29 cellular contexts compared by ENCODE assay signal in the genomic region with DNA sequence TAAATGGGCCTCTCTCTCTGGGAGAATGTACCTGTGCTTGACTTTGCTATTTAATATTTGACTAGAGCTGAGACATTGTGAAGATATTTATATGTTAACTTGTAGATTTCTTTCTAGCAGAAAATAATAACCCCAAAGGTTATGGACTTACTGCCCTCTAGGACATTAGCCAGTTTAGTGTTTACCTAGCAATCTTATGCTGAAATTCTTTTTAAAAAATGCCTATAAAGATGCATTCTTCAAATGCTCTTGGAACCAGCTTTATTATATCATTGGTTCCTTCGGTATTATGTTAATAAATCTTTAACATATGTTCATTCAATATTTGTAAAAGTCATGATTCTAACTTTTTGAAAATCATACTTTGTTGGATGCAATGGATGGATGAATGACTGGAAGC. TPM values are rescaled to one million over a fixed set of nuclear protein-coding genes. Genes with fewer than 3 reads are reported as not detected.
"Had no signal": no experiment of that assay in that cellular context is flagged by ENCODE, and none has a peak within 500 bp of the region (broad histone marks: within the 10 kb centered on the region; RNA-seq: fewer than 3 reads in every experiment).

No MANE protein-coding gene starts in this region.

- H3K36me3 ChIP-seq: stomach, suprapubic skin, thoracic aorta, thyroid gland, tibial artery, tibial nerve, transverse colon, upper lobe of left lung, upper lobe of right lung, uterus, vagina had no signal

- ATAC-seq: stimulated activated effector memory CD8-positive, alpha-beta T cell treated with anti-CD3 and anti-CD28 coated beads, Interleukin-12 subunit alpha, Interleukin-12 subunit beta, amount 100 ng/mL, for 72 hours; stimulated activated memory B cell treated with anti-CD40 and anti-IgM and Interleukin-4, amounts not matched to agents 10 μg/mL and 1 μg/mL and 100 μg/mL, for 72 hours; stimulated activated naive B cell treated with anti-CD40 and anti-IgM and Interleukin-4, amounts not matched to agents 10 μg/mL and 1 μg/mL and 100 μg/mL, for 72 hours; stimulated activated naive CD8-positive, alpha-beta T cell treated with anti-CD3 and anti-CD28 coated beads, Interleukin-15, amount 100 ng/mL, for 72 hours; stimulated activated naive CD8-positive, alpha-beta T cell treated with anti-CD3 and anti-CD28 coated beads, Interleukin-15, Interleukin-2, amounts not matched to agents 100 U/mL and 50 U/mL, for 24 hours; upper lobe of right lung had no signal

- H3K4me3 ChIP-seq: stomach, suprapubic skin, testis, thoracic aorta, thyroid gland, tibial artery, tibial nerve, transverse colon, upper lobe of left lung, upper lobe of right lung, uterus, vagina had no signal

- H3K27me3 ChIP-seq: stomach, suprapubic skin, testis, thyroid gland, tibial artery, tibial nerve, transverse colon, upper lobe of left lung, upper lobe of right lung, uterus, vagina had no signal

- H3K9me3 ChIP-seq: stomach, suprapubic skin, testis, thoracic aorta, thyroid gland, tibial artery, tibial nerve, transverse colon, upper lobe of left lung, upper lobe of right lung, uterus, vagina had no signal

- H3K27ac ChIP-seq: stomach, suprapubic skin, testis, thoracic aorta, thyroid gland, tibial artery, tibial nerve, transverse colon, upper lobe of left lung, upper lobe of right lung, uterus, vagina had no signal

- DNase-seq: stimulated activated CD4-positive, alpha-beta T cell treated with anti-CD3 and anti-CD28 coated beads, Interleukin-2, amount 100 ng/mL, for 48 hours; stimulated activated CD4-positive, alpha-beta T cell treated with anti-CD3 and anti-CD28 coated beads, Interleukin-4, amount 100 ng/mL, for 1 hour; stimulated activated CD4-positive, alpha-beta T cell treated with anti-CD3 and anti-CD28 coated beads, Interleukin-4, amount 100 ng/mL, for 24 hours; stimulated activated CD4-positive, alpha-beta T cell treated with anti-CD3 and anti-CD28 coated beads, Interleukin-4, amount 100 ng/mL, for 4 hours; stimulated activated CD8-positive, alpha-beta memory T cell treated with anti-CD3 and anti-CD28 coated beads, Interleukin-4, amount 100 ng/mL, for 48 hours; stimulated activated naive B cell treated with anti-CD40 and anti-IgM and Interleukin-4, amounts not matched to agents 10 μg/mL and 1 μg/mL and 100 μg/mL, for 72 hours; stimulated activated naive CD4-positive, alpha-beta T cell; stimulated activated naive CD4-positive, alpha-beta T cell treated with Interleukin-2 at 50 U/mL for 16 hours; stimulated activated naive CD8-positive, alpha-beta T cell treated with anti-CD3 and anti-CD28 coated beads, Interleukin-15, amount 100 ng/mL, for 72 hours; stimulated activated naive CD8-positive, alpha-beta T cell treated with anti-CD3 and anti-CD28 coated beads, Interleukin-15, Interleukin-2, amounts not matched to agents 100 U/mL and 50 U/mL, for 24 hours; stomach; substantia nigra; testis; thyroid gland; tibial artery; transverse colon; trophoblast cell; upper lobe of left lung; upper lobe of right lung; uterus had no signal

- H3K4me1 ChIP-seq: stomach, suprapubic skin, testis, thyroid gland, tibial nerve, transverse colon, upper lobe of left lung, upper lobe of right lung, uterus, vagina had no signal

- FAIRE-seq: urothelium cell line had no signal

RNA-seq across cellular contexts. Expression of a gene that starts 28.0 kb away (rescaled TPM):
- total RNA-seq: subcutaneous adipose tissue, thyroid gland, transverse colon, upper lobe of left lung, upper lobe of right lung, ureter, vagina had no signal
